1 cellular context compared by ENCODE assay signal in the genomic region with DNA sequence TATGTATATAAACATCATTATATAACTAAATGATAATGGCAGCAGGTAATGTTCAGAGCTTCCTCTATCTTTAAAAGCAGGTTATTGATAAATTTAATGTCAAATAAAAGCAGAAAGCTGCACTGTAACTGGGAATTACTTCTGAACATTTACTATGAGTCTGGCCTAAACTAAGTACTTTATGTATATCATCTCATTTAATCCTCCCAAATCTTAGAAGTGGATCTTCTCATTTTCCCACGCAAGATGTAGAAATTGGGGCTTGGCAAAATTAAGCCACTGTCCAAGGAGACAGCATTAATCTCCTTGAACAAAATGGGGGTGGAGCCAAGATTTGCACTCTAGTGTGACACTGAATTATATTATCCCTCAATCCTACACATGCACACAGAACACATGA.
TF ChIP-seq lines count a peak whose summit lies in the region.

No MANE protein-coding gene starts in this region.

TF ChIP-seq in GM12878, 131 proteins besides CTCF, POLR2A, EP300 and RAD21:
- TF ChIP-seq IKZF1 (conservative IDR thresholded peaks at IDR 0.05): no peak
